In genomic region chr1:20590313-20590777, GRCh38 we compare ENCODE assay signal across 2 cellular contexts.
TF ChIP-seq lines count a peak whose summit lies in the region.

No MANE protein-coding gene starts in this region.

TF ChIP-seq in H1, 55 proteins besides CTCF, POLR2A, EP300 and RAD21 (continues in another document):
- no peak for TF ChIP-seq SAP30 (IDR thresholded peaks at IDR 0.05; ENCODE audit: insufficient read depth, insufficient replicate concordance, low read length)
- TF ChIP-seq TBP (IDR thresholded peaks at IDR 0.05; ENCODE audit: low read depth, low read length) = no peak
- TF ChIP-seq, protein P1, sequence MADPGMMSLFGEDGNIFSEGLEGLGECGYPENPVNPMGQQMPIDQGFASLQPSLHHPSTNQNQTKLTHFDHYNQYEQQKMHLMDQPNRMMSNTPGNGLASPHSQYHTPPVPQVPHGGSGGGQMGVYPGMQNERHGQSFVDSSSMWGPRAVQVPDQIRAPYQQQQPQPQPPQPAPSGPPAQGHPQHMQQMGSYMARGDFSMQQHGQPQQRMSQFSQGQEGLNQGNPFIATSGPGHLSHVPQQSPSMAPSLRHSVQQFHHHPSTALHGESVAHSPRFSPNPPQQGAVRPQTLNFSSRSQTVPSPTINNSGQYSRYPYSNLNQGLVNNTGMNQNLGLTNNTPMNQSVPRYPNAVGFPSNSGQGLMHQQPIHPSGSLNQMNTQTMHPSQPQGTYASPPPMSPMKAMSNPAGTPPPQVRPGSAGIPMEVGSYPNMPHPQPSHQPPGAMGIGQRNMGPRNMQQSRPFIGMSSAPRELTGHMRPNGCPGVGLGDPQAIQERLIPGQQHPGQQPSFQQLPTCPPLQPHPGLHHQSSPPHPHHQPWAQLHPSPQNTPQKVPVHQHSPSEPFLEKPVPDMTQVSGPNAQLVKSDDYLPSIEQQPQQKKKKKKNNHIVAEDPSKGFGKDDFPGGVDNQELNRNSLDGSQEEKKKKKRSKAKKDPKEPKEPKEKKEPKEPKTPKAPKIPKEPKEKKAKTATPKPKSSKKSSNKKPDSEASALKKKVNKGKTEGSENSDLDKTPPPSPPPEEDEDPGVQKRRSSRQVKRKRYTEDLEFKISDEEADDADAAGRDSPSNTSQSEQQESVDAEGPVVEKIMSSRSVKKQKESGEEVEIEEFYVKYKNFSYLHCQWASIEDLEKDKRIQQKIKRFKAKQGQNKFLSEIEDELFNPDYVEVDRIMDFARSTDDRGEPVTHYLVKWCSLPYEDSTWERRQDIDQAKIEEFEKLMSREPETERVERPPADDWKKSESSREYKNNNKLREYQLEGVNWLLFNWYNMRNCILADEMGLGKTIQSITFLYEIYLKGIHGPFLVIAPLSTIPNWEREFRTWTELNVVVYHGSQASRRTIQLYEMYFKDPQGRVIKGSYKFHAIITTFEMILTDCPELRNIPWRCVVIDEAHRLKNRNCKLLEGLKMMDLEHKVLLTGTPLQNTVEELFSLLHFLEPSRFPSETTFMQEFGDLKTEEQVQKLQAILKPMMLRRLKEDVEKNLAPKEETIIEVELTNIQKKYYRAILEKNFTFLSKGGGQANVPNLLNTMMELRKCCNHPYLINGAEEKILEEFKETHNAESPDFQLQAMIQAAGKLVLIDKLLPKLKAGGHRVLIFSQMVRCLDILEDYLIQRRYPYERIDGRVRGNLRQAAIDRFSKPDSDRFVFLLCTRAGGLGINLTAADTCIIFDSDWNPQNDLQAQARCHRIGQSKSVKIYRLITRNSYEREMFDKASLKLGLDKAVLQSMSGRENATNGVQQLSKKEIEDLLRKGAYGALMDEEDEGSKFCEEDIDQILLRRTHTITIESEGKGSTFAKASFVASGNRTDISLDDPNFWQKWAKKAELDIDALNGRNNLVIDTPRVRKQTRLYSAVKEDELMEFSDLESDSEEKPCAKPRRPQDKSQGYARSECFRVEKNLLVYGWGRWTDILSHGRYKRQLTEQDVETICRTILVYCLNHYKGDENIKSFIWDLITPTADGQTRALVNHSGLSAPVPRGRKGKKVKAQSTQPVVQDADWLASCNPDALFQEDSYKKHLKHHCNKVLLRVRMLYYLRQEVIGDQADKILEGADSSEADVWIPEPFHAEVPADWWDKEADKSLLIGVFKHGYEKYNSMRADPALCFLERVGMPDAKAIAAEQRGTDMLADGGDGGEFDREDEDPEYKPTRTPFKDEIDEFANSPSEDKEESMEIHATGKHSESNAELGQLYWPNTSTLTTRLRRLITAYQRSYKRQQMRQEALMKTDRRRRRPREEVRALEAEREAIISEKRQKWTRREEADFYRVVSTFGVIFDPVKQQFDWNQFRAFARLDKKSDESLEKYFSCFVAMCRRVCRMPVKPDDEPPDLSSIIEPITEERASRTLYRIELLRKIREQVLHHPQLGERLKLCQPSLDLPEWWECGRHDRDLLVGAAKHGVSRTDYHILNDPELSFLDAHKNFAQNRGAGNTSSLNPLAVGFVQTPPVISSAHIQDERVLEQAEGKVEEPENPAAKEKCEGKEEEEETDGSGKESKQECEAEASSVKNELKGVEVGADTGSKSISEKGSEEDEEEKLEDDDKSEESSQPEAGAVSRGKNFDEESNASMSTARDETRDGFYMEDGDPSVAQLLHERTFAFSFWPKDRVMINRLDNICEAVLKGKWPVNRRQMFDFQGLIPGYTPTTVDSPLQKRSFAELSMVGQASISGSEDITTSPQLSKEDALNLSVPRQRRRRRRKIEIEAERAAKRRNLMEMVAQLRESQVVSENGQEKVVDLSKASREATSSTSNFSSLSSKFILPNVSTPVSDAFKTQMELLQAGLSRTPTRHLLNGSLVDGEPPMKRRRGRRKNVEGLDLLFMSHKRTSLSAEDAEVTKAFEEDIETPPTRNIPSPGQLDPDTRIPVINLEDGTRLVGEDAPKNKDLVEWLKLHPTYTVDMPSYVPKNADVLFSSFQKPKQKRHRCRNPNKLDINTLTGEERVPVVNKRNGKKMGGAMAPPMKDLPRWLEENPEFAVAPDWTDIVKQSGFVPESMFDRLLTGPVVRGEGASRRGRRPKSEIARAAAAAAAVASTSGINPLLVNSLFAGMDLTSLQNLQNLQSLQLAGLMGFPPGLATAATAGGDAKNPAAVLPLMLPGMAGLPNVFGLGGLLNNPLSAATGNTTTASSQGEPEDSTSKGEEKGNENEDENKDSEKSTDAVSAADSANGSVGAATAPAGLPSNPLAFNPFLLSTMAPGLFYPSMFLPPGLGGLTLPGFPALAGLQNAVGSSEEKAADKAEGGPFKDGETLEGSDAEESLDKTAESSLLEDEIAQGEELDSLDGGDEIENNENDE (IDR thresholded peaks at IDR 0.05; ENCODE audit: insufficient replicate concordance, low read length) = no peak
- no peak for TF ChIP-seq SP4 (IDR thresholded peaks at IDR 0.05; ENCODE audit: low read length)
- TF ChIP-seq ATF2 (IDR thresholded peaks at IDR 0.05; ENCODE audit: low read length) = no peak
- no peak for TF ChIP-seq GTF2F1 (IDR thresholded peaks at IDR 0.05; ENCODE audit: borderline replicate concordance, low read depth, low read length)
- TF ChIP-seq EZH2 (IDR thresholded peaks at IDR 0.05; ENCODE audit: low read depth, low read length, severe bottlenecking) = no peak
- TF ChIP-seq SIRT6 (IDR thresholded peaks at IDR 0.05; ENCODE audit: low read length) = no peak
- TF ChIP-seq NRF1 (IDR thresholded peaks at IDR 0.05; ENCODE audit: low read depth, low read length) = no peak
- no peak for TF ChIP-seq POU5F1 (IDR thresholded peaks at IDR 0.05; ENCODE audit: low read depth, low read length)
- no peak for TF ChIP-seq PHF8 (conservative IDR thresholded peaks at IDR 0.05; ENCODE audit: low read depth, low read length)
- no peak for TF ChIP-seq USF2 (IDR thresholded peaks at IDR 0.05; ENCODE audit: low read length)
- TF ChIP-seq ASH2L (IDR thresholded peaks at IDR 0.05; ENCODE audit: low read length) = no peak
- TF ChIP-seq RXRA (IDR thresholded peaks at IDR 0.05; ENCODE audit: insufficient read depth, low read depth, low read length) = no peak

TF ChIP-seq in liver, 16 proteins besides CTCF, POLR2A, EP300 and RAD21:
- TF ChIP-seq YY1 (IDR thresholded peaks at IDR 0.05) (peak; percentile 95), EGR1 (IDR thresholded peaks at IDR 0.05; ENCODE audit: low read depth in 2 of 2) (peak; percentile 40 to 74), TAF1 (conservative IDR thresholded peaks at IDR 0.05) (peak; percentile 99), FOXA2 (IDR thresholded peaks at IDR 0.05) (peak; percentile 73), NR2F2 (IDR thresholded peaks at IDR 0.05) (peak; percentile 60), GABPA (IDR thresholded peaks at IDR 0.05 in 1 of 2, conservative IDR thresholded peaks at IDR 0.05 in 1 of 2) (peak in 1 of 2 donors; percentile 77), JUND (IDR thresholded peaks at IDR 0.05) (peak; percentile 92 to 96), ATF3 (IDR thresholded peaks at IDR 0.05) (peak; percentile 95), SP1 (IDR thresholded peaks at IDR 0.05) (peak; percentile 94), RXRA (IDR thresholded peaks at IDR 0.05) (peak; percentile 93 to 98), FOXA1 (IDR thresholded peaks at IDR 0.05) (peak; percentile 74), HNF4A (conservative IDR thresholded peaks at IDR 0.05) (peak; percentile 96 to 99), HNF4G (IDR thresholded peaks at IDR 0.05) (peak; percentile 74), MAX (IDR thresholded peaks at IDR 0.05) (peak; percentile 95)
- TF ChIP-seq, protein P2, sequence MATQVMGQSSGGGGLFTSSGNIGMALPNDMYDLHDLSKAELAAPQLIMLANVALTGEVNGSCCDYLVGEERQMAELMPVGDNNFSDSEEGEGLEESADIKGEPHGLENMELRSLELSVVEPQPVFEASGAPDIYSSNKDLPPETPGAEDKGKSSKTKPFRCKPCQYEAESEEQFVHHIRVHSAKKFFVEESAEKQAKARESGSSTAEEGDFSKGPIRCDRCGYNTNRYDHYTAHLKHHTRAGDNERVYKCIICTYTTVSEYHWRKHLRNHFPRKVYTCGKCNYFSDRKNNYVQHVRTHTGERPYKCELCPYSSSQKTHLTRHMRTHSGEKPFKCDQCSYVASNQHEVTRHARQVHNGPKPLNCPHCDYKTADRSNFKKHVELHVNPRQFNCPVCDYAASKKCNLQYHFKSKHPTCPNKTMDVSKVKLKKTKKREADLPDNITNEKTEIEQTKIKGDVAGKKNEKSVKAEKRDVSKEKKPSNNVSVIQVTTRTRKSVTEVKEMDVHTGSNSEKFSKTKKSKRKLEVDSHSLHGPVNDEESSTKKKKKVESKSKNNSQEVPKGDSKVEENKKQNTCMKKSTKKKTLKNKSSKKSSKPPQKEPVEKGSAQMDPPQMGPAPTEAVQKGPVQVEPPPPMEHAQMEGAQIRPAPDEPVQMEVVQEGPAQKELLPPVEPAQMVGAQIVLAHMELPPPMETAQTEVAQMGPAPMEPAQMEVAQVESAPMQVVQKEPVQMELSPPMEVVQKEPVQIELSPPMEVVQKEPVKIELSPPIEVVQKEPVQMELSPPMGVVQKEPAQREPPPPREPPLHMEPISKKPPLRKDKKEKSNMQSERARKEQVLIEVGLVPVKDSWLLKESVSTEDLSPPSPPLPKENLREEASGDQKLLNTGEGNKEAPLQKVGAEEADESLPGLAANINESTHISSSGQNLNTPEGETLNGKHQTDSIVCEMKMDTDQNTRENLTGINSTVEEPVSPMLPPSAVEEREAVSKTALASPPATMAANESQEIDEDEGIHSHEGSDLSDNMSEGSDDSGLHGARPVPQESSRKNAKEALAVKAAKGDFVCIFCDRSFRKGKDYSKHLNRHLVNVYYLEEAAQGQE (IDR thresholded peaks at IDR 0.05) = peak; percentile 91
- TF ChIP-seq, protein P3, sequence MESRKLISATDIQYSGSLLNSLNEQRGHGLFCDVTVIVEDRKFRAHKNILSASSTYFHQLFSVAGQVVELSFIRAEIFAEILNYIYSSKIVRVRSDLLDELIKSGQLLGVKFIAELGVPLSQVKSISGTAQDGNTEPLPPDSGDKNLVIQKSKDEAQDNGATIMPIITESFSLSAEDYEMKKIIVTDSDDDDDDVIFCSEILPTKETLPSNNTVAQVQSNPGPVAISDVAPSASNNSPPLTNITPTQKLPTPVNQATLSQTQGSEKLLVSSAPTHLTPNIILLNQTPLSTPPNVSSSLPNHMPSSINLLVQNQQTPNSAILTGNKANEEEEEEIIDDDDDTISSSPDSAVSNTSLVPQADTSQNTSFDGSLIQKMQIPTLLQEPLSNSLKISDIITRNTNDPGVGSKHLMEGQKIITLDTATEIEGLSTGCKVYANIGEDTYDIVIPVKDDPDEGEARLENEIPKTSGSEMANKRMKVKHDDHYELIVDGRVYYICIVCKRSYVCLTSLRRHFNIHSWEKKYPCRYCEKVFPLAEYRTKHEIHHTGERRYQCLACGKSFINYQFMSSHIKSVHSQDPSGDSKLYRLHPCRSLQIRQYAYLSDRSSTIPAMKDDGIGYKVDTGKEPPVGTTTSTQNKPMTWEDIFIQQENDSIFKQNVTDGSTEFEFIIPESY (IDR thresholded peaks at IDR 0.05) = peak; percentile 90
